In genomic region chr6:84785676-84786075, GRCh38 we compare ENCODE assay signal across 21 cellular contexts. TPM values are rescaled to one million over a fixed set of nuclear protein-coding genes. Genes with fewer than 3 reads are reported as not detected.
"Had no signal": no experiment of that assay in that cellular context is flagged by ENCODE, and none has a peak within 500 bp of the region (broad histone marks: within the 10 kb centered on the region; RNA-seq: fewer than 3 reads in every experiment).

No MANE protein-coding gene starts in this region.

- H3K9me3 ChIP-seq: psoas muscle, right lobe of liver, testis, upper lobe of right lung, vagina had no signal

- H3K36me3 ChIP-seq: heart right ventricle, right lobe of liver, tibial nerve, upper lobe of right lung, vagina had no signal

- H3K27me3 ChIP-seq: right lobe of liver, testis, tibial nerve, upper lobe of right lung, vagina had no signal

- DNase-seq: cortex of kidney; effector memory CD4-positive, alpha-beta T cell; heart right ventricle; islet precursor cell; mammary epithelial cell; naive thymus-derived CD4-positive, alpha-beta T cell; nephron progenitor cell; psoas muscle; retina; right lobe of liver; stimulated activated CD4-positive, alpha-beta T cell treated with anti-CD3 and anti-CD28 coated beads, Interleukin-2, amount 100 ng/mL, for 24 hours; stimulated activated CD4-positive, alpha-beta T cell treated with anti-CD3 and anti-CD28 coated beads, Interleukin-4, amount 100 ng/mL, for 4 hours; stimulated activated naive B cell treated with anti-CD40 and anti-IgM and Interleukin-4, amounts not matched to agents 10 μg/mL and 1 μg/mL and 100 μg/mL, for 72 hours; stimulated activated naive CD8-positive, alpha-beta T cell treated with anti-CD3 and anti-CD28 coated beads, Interleukin-15, amount 100 ng/mL, for 72 hours; testis; upper lobe of right lung had no signal

- H3K27ac ChIP-seq: heart right ventricle, psoas muscle, right lobe of liver, testis, tibial nerve, upper lobe of right lung, vagina had no signal

- H3K4me1 ChIP-seq: heart right ventricle, psoas muscle, right lobe of liver, testis, tibial nerve, upper lobe of right lung, vagina had no signal

- ATAC-seq: esophagus mucosa; heart right ventricle; left lobe of liver; naive thymus-derived CD4-positive, alpha-beta T cell; psoas muscle; right lobe of liver; stimulated activated naive B cell treated with anti-CD40 and anti-IgM and Interleukin-4, amounts not matched to agents 10 μg/mL and 1 μg/mL and 100 μg/mL, for 72 hours; stimulated activated naive CD8-positive, alpha-beta T cell treated with anti-CD3 and anti-CD28 coated beads, Interleukin-15, amount 100 ng/mL, for 72 hours; upper lobe of right lung had no signal

- FAIRE-seq: endometrium had no signal

- H3K4me3 ChIP-seq: heart right ventricle, psoas muscle, right lobe of liver, testis, tibial nerve, upper lobe of right lung, vagina had no signal

RNA-seq across cellular contexts. Expression of gene TBX18, which starts 21.3 kb away (rescaled TPM):
- total RNA-seq: mammary epithelial cell; naive thymus-derived CD4-positive, alpha-beta T cell had no signal
- polyA plus RNA-seq: naive thymus-derived CD4-positive, alpha-beta T cell had no signal
